ENCODE assay signal across 1 cellular context in the genomic region with DNA sequence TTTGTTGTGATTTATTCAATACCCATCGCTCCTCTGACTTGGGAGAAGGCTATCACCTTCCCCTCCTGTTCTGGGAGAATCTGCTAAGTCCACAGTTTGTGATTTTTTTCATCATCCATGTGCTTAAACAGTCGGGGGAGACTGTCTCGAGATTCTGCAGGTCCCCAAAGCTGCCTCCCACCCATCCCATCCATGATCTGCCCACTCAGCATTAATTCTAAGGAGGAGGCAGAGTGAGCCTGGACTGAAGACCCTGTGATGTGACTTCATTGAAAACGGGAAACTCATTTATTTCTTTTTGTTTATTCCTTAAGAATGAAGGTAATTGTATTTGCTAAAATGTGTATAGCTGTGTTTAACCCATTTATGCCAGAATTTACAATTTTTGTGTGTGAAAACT.
TF ChIP-seq lines count a peak whose summit lies in the region.

No MANE protein-coding gene starts in this region.

TF ChIP-seq in A549, 52 proteins besides CTCF, POLR2A, EP300 and RAD21 (continued from another document):
- TF ChIP-seq HEYL (CRISPR knock-in tag; IDR thresholded peaks at IDR 0.05): no peak
